ENCODE assay signal across 1 cellular context in genomic region chr20:43868091-43868490, GRCh38.
A peak's percentile ranks its signal among the peaks of the same experiment; 100 is the strongest.
TF ChIP-seq lines count a peak whose summit lies in the region.

No MANE protein-coding gene starts in this region.

TF ChIP-seq in GM12878, 131 proteins besides CTCF, POLR2A, EP300 and RAD21 (continued from another document):
- no peak for TF ChIP-seq ZNF592 (IDR thresholded peaks at IDR 0.05)
- peak; percentile 57; the same call in 1 of the 2 replicates for TF ChIP-seq BMI1 (IDR thresholded peaks at IDR 0.05; ENCODE audit: borderline replicate concordance)
- TF ChIP-seq ZSCAN29 (IDR thresholded peaks at IDR 0.05) = no peak
- peak; percentile 61; the same call in 1 of the 2 replicates for TF ChIP-seq MTA2 (IDR thresholded peaks at IDR 0.05; ENCODE audit: low read depth)
- no peak for TF ChIP-seq NFYA (IDR thresholded peaks at IDR 0.05; ENCODE audit: borderline replicate concordance, low read depth, low read length)
- TF ChIP-seq RELB (IDR thresholded peaks at IDR 0.05; ENCODE audit: low read depth) = 0 out of 2 replicates have a peak, but pooled peaks have one; percentile 14
- TF ChIP-seq BHLHE40 (IDR thresholded peaks at IDR 0.05; ENCODE audit: borderline replicate concordance in 1 of 2, low read depth in 2 of 2, low read length in 1 of 2) = peak in 1 of 2 experiments; percentile 41; a peak in 1 of 4 replicates
- no peak for TF ChIP-seq TAF1 (IDR thresholded peaks at IDR 0.05; ENCODE audit: borderline replicate concordance, low read depth, low read length)
